Comparison of ENCODE assay signal across 17 cellular contexts in genomic region chr6:158591134-158591809, GRCh38. TPM values are rescaled to one million over a fixed set of nuclear protein-coding genes. Genes with fewer than 3 reads are reported as not detected.
DNase-seq lines count a peak whose midpoint lies in the region; ATAC-seq, FAIRE-seq and TF ChIP-seq lines count a peak whose summit lies in the region.
"Had no signal": no experiment of that assay in that cellular context is flagged by ENCODE, and none has a peak within 500 bp of the region (broad histone marks: within the 10 kb centered on the region; RNA-seq: fewer than 3 reads in every experiment).

No MANE protein-coding gene starts in this region.

- H2AFZ ChIP-seq in HepG2 (ENCODE audit: low read length) (no peak overlapping the region), neural cell (ENCODE audit: low read depth, low read length) (no peak overlapping the region)

- peaks cover 51 to 96% of the 10 kb centered on the region in 2 experiments for H3K36me3 ChIP-seq in HepG2 (replicated peaks in 1 of 2; ENCODE audit: control insufficient read depth in 1 of 2, insufficient read depth in 2 of 2, low read length in 2 of 2)
- H3K36me3 ChIP-seq in right lobe of liver: peaks cover 0 to 56% (median 3%) of the 10 kb centered on the region in 4 donors
- H3K36me3 ChIP-seq in neural cell (ENCODE audit: insufficient read depth, low read length): peaks cover 19% of the 10 kb centered on the region
- H3K36me3 ChIP-seq in breast epithelium: peaks cover 13% of the 10 kb centered on the region

- TF ChIP-seq POLR2A in HepG2 (IDR thresholded peaks at IDR 0.05; ENCODE audit: insufficient read depth in 1 of 2, low read depth in 2 of 2, low read length in 2 of 2) (no peak), right lobe of liver (IDR thresholded peaks at IDR 0.05) (no peak), breast epithelium (IDR thresholded peaks at IDR 0.05) (no peak)

- CTCF ChIA-PET in HepG2 (lab: Yijun Ruan, JAX; ENCODE audit: low intra/inter-chr PET ratio, low total read pairs): no interaction called here

- no peak overlapping the region for H3K27ac ChIP-seq in HepG2 (ENCODE audit: extremely low read length, insufficient read depth, low read length)
- H3K27ac ChIP-seq in right lobe of liver: no peak overlapping the region
- H3K27ac ChIP-seq in neural cell (ENCODE audit: low read length): peak overlapping the region; percentile 56
- no peak overlapping the region for H3K27ac ChIP-seq in breast epithelium
- H3K27ac ChIP-seq: RWPE1, SJSA1 had no signal

- in situ Hi-C loops in HepG2 (cut with HindIII; ENCODE audit: extremely low pct_ligation_motif_present, low pct_unique_long_range_greater_than_20kb): no loop called here

- TF ChIP-seq EP300 in HepG2 (IDR thresholded peaks at IDR 0.05; ENCODE audit: low read depth in 2 of 2, low read length in 2 of 2) (no peak), HepG2 (CRISPR knock-in tag; IDR thresholded peaks at IDR 0.05; ENCODE audit: borderline replicate concordance) (no peak), neural cell (conservative IDR thresholded peaks at IDR 0.05; ENCODE audit: poor library complexity, severe bottlenecking) (no peak)

- intact Hi-C loops in HepG2 (cut with micrococcal nuclease; ENCODE audit: unreplicated experiment) (no loop called here), right lobe of liver (cut with DNase I) (no loop called here), breast epithelium (cut with DNase I; ENCODE audit: low total_unique reads) (no loop called here)

- peaks cover 29% of the 10 kb centered on the region; the same call in 1 of the 2 replicates for H4K20me1 ChIP-seq in HepG2 (ENCODE audit: insufficient read depth, low read length)
- H4K20me1 ChIP-seq in neural cell (ENCODE audit: insufficient read depth): no peaks in the 10 kb centered on the region

- TF ChIP-seq RAD21 in HepG2 (CRISPR knock-in tag; IDR thresholded peaks at IDR 0.05) (no peak), neural cell (conservative IDR thresholded peaks at IDR 0.05) (no peak)

- no peaks in the 10 kb centered on the region for H3K9me2 ChIP-seq in neural cell (ENCODE audit: insufficient read depth, low read length)

- DNase-seq in SHP77 (lab: John Stamatoyannopoulos, UW) (peak; percentile 6 to 38), SHP77 treated with DMSO at 0.1 percent for 48 hours (lab: John Stamatoyannopoulos, UW) (no peak), HepG2 (ENCODE audit: low spot score) (no peak), right lobe of liver (no peak), dermis blood vessel endothelial cell (peak; percentile 69), breast epithelium (ENCODE audit: low spot score in 2 of 2) (no peak)
- DNase-seq: DMS79 treated with DMSO at 0.1 percent for 48 hours, NCI-H1105 treated with DMSO at 0.1 percent for 48 hours, NCI-H187 treated with DMSO at 0.1 percent for 48 hours, NCI-H446, NCI-H69, PC-3 had no signal

- H3K4me1 ChIP-seq in HepG2 (ENCODE audit: insufficient read depth, low read length) (no peaks in the 10 kb centered on the region), right lobe of liver (no peaks in the 10 kb centered on the region), breast epithelium (no peaks in the 10 kb centered on the region)
- H3K4me1 ChIP-seq: HAP-1, SJSA1 had no signal

- no peak for TF ChIP-seq CTCF in HepG2 (CRISPR knock-in tag; IDR thresholded peaks at IDR 0.05)
- no peak for TF ChIP-seq CTCF in right lobe of liver (IDR thresholded peaks at IDR 0.05)
- TF ChIP-seq CTCF in neural cell (IDR thresholded peaks at IDR 0.05; ENCODE audit: poor library complexity, severe bottlenecking): no peak
- TF ChIP-seq CTCF in breast epithelium (IDR thresholded peaks at IDR 0.05): no peak

- no TSS peak for BruUV-seq in HepG2 (replicated peaks; lab: Mats Ljungman, UMichigan)

- H3K9me3 ChIP-seq in HepG2 (ENCODE audit: low read length) (no peaks in the 10 kb centered on the region), right lobe of liver (no peaks in the 10 kb centered on the region), neural cell (ENCODE audit: low read length) (no peaks in the 10 kb centered on the region), breast epithelium (no peaks in the 10 kb centered on the region)
- H3K9me3 ChIP-seq: HAP-1, SJSA1 had no signal

- H3F3A ChIP-seq in neural cell (ENCODE audit: insufficient read depth, low read length, poor library complexity, severe bottlenecking): no peaks in the 10 kb centered on the region

- no peaks in the 10 kb centered on the region for H3K79me2 ChIP-seq in HepG2 (ENCODE audit: insufficient read depth, low read length)
- H3K79me2 ChIP-seq in neural cell (replicated peaks; ENCODE audit: insufficient read depth, low read length): no peaks in the 10 kb centered on the region

- H3K4me2 ChIP-seq in HepG2 (ENCODE audit: low read depth, low read length) (no peak overlapping the region), neural cell (ENCODE audit: low read length) (no peak overlapping the region)

- H3K9ac ChIP-seq in HepG2 (ENCODE audit: insufficient read depth, low read depth, low read length) (no peak overlapping the region), neural cell (ENCODE audit: low read length) (peak overlapping the region; percentile 14)

- H3K27me3 ChIP-seq in HepG2 (ENCODE audit: control insufficient read depth in 1 of 2, insufficient read depth in 2 of 2, low read length in 2 of 2) (no peaks in the 10 kb centered on the region), right lobe of liver (no peaks in the 10 kb centered on the region), neural cell (ENCODE audit: insufficient read depth, low read depth, low read length) (no peaks in the 10 kb centered on the region), breast epithelium (no peaks in the 10 kb centered on the region)
- H3K27me3 ChIP-seq: SJSA1 had no signal

- ATAC-seq in HepG2 (no peak), right lobe of liver (no peak), HG02642 (IDR thresholded peaks at IDR 0.05; ENCODE audit: poor library complexity, unreplicated experiment) (no peak)
- ATAC-seq: PC-3 had no signal

- H3K4me3 ChIP-seq in HepG2 (replicated peaks in 1 of 3; ENCODE audit: insufficient read depth in 1 of 3, low read depth in 2 of 3, low read length in 3 of 3): no peak overlapping the region
- H3K4me3 ChIP-seq in right lobe of liver: no peak overlapping the region
- peak overlapping the region; percentile 25 for H3K4me3 ChIP-seq in neural cell (ENCODE audit: low read length)
- no peak overlapping the region for H3K4me3 ChIP-seq in breast epithelium
- H3K4me3 ChIP-seq: HAP-1, SJSA1 had no signal

- 91% methylated on average over 7 of the region's 7 CpGs for WGBS in HepG2 (ENCODE audit: low lambda C conversion rate)
- 71% methylated on average over 7 of the region's 7 CpGs for WGBS in right lobe of liver (ENCODE audit: insufficient coverage, low coverage, low lambda C conversion rate, missing lambda C conversion rate)

- POLR2A ChIA-PET in HepG2 (lab: Yijun Ruan, JAX): no interaction called here

- no peak for FAIRE-seq in HepG2 (lab: Jason Lieb, UNC)

RNA-seq across cellular contexts. Expression of gene TMEM181, which starts 31.4 kb away (rescaled TPM):
- total RNA-seq in HepG2 (2016; rRNA removed; fragmentation: Illumina TruSeq; extraction: Trizol) (42.1 and 59.1 TPM in 2 replicates), right lobe of liver (10 to 100 TPM; 11.3 to 14.0 (median 12.5) TPM), dermis blood vessel endothelial cell (43.9 and 57.9 TPM in 2 replicates), breast epithelium (10 to 100 TPM; 17.0 to 29.3 (median 28.5) TPM)
- total RNA-seq in HepG2 (2016; cell fraction: cytosol; rRNA removed; fragmentation: Illumina TruSeq; extraction: Trizol; ENCODE audit: low read depth): 32.4 and 35.6 TPM in 2 replicates
- 41.0 and 60.9 TPM in 2 replicates for total RNA-seq in HepG2 (2016; cell fraction: insoluble cytoplasmic fraction; rRNA removed; fragmentation: Illumina TruSeq; extraction: Trizol)
- total RNA-seq in HepG2 (2016; cell fraction: membrane; rRNA removed; fragmentation: Illumina TruSeq; extraction: Trizol): 29.2 and 32.9 TPM in 2 replicates
- total RNA-seq in HepG2 (2016; cell fraction: nucleus; rRNA removed; fragmentation: Illumina TruSeq; extraction: Trizol): 66.4 and 75.5 TPM in 2 replicates
- polyA plus RNA-seq in HepG2 (2011; rRNA removed) (105 and 108 TPM in 2 replicates), neural cell (47.6 TPM in 2 replicates)
- polyA plus RNA-seq in HepG2 (2011; cell fraction: cytosol; rRNA removed): 53.2 and 89.4 TPM in 2 replicates
- 65.7 and 85.9 TPM in 2 replicates for polyA plus RNA-seq in HepG2 (2011; cell fraction: nucleus; rRNA removed)
- 99.1 and 106 TPM in 2 replicates for polyA plus RNA-seq in HepG2 (2012)
- polyA plus RNA-seq in HepG2 (2016; cell fraction: cytosol; fragmentation: Illumina TruSeq; extraction: Trizol; ENCODE audit: low read depth): 2.2 and 2.6 TPM in 2 replicates
- 31.8 and 32.9 TPM in 2 replicates for polyA plus RNA-seq in HepG2 (2016; cell fraction: insoluble cytoplasmic fraction; fragmentation: Illumina TruSeq; extraction: Trizol; ENCODE audit: low read depth)
- polyA plus RNA-seq in HepG2 (2016; cell fraction: membrane; fragmentation: Illumina TruSeq; extraction: Trizol; ENCODE audit: low read depth): 8.5 and 9.3 TPM in 2 replicates
- 140 and 144 TPM in 2 replicates for polyA plus RNA-seq in HepG2 (2016; cell fraction: nucleus; fragmentation: Illumina TruSeq; extraction: Trizol; ENCODE audit: insufficient read depth, low read depth)
- 13.5 and 115 TPM in 2 replicates for polyA minus RNA-seq in HepG2 (2011; rRNA and poly(A)+ RNA removed; ENCODE audit: low replicate concordance)
- polyA minus RNA-seq in HepG2 (2011; cell fraction: cytosol; rRNA and poly(A)+ RNA removed): 82.7 and 108 TPM in 2 replicates
- polyA minus RNA-seq in HepG2 (2011; cell fraction: nucleus; rRNA and poly(A)+ RNA removed): 78.4 and 93.9 TPM in 2 replicates
- polyA minus RNA-seq in neural cell: 55.3 and 56.4 TPM in 2 replicates

RNA-seq across cellular contexts. Expression of gene DYNLT1, which starts 53.3 kb away (rescaled TPM):
- total RNA-seq in HepG2 (2016; rRNA removed; fragmentation: Illumina TruSeq; extraction: Trizol) (108 and 144 TPM in 2 replicates), right lobe of liver (10 to 100 TPM; 31.5 to 69.5 (median 40.0) TPM), dermis blood vessel endothelial cell (68.1 and 80.2 TPM in 2 replicates), breast epithelium (10 to 100 TPM; 48.2 to 76.1 (median 73.4) TPM)
- 61.3 and 63.2 TPM in 2 replicates for total RNA-seq in HepG2 (2016; cell fraction: cytosol; rRNA removed; fragmentation: Illumina TruSeq; extraction: Trizol; ENCODE audit: low read depth)
- total RNA-seq in HepG2 (2016; cell fraction: insoluble cytoplasmic fraction; rRNA removed; fragmentation: Illumina TruSeq; extraction: Trizol): 106 and 153 TPM in 2 replicates
- 66.8 and 68.4 TPM in 2 replicates for total RNA-seq in HepG2 (2016; cell fraction: membrane; rRNA removed; fragmentation: Illumina TruSeq; extraction: Trizol)
- 46.1 and 46.5 TPM in 2 replicates for total RNA-seq in HepG2 (2016; cell fraction: nucleus; rRNA removed; fragmentation: Illumina TruSeq; extraction: Trizol)
- polyA plus RNA-seq in HepG2 (2011; rRNA removed) (152 and 171 TPM in 2 replicates), neural cell (280 and 320 TPM in 2 replicates)
- polyA plus RNA-seq in HepG2 (2011; cell fraction: cytosol; rRNA removed): 96.9 and 144 TPM in 2 replicates
- 55.7 and 80.2 TPM in 2 replicates for polyA plus RNA-seq in HepG2 (2011; cell fraction: nucleus; rRNA removed)
- polyA plus RNA-seq in HepG2 (2012): 121 and 122 TPM in 2 replicates
- 51.0 and 56.6 TPM in 2 replicates for polyA plus RNA-seq in HepG2 (2016; cell fraction: cytosol; fragmentation: Illumina TruSeq; extraction: Trizol; ENCODE audit: low read depth)
- 155 and 168 TPM in 2 replicates for polyA plus RNA-seq in HepG2 (2016; cell fraction: insoluble cytoplasmic fraction; fragmentation: Illumina TruSeq; extraction: Trizol; ENCODE audit: low read depth)
- polyA plus RNA-seq in HepG2 (2016; cell fraction: membrane; fragmentation: Illumina TruSeq; extraction: Trizol; ENCODE audit: low read depth): 61.5 and 63.6 TPM in 2 replicates
- 102 and 103 TPM in 2 replicates for polyA plus RNA-seq in HepG2 (2016; cell fraction: nucleus; fragmentation: Illumina TruSeq; extraction: Trizol; ENCODE audit: insufficient read depth, low read depth)
- polyA minus RNA-seq in HepG2 (2011; rRNA and poly(A)+ RNA removed; ENCODE audit: low replicate concordance): 81.1 TPM in 2 replicates
- polyA minus RNA-seq in HepG2 (2011; cell fraction: cytosol; rRNA and poly(A)+ RNA removed): 19.5 and 25.9 TPM in 2 replicates
- 19.4 and 32.6 TPM in 2 replicates for polyA minus RNA-seq in HepG2 (2011; cell fraction: nucleus; rRNA and poly(A)+ RNA removed)
- 108 and 114 TPM in 2 replicates for polyA minus RNA-seq in neural cell

RNA-seq across cellular contexts. Expression of gene SYTL3, which starts 58.6 kb away (rescaled TPM):
- total RNA-seq in HepG2 (2016; rRNA removed; fragmentation: Illumina TruSeq; extraction: Trizol) (0.11 and 0.17 TPM in 2 replicates), right lobe of liver (1 to 10 TPM in 4 of 6 experiments, under 1 TPM in 2; 0.66 to 1.7 (median 1.0) TPM), dermis blood vessel endothelial cell (0.70 and 0.85 TPM in 2 replicates), breast epithelium (1 to 10 TPM; 5.2 to 8.0 (median 7.5) TPM)
- 0.20 and 0.26 TPM in 2 replicates for total RNA-seq in HepG2 (2016; cell fraction: cytosol; rRNA removed; fragmentation: Illumina TruSeq; extraction: Trizol; ENCODE audit: low read depth)
- 0.19 and 0.25 TPM in 2 replicates for total RNA-seq in HepG2 (2016; cell fraction: insoluble cytoplasmic fraction; rRNA removed; fragmentation: Illumina TruSeq; extraction: Trizol)
- total RNA-seq in HepG2 (2016; cell fraction: membrane; rRNA removed; fragmentation: Illumina TruSeq; extraction: Trizol): 0.14 and 0.15 TPM in 2 replicates
- 0.37 and 0.50 TPM in 2 replicates for total RNA-seq in HepG2 (2016; cell fraction: nucleus; rRNA removed; fragmentation: Illumina TruSeq; extraction: Trizol)
- polyA plus RNA-seq in HepG2 (2011; rRNA removed) (0.21 and 0.28 TPM in 2 replicates), neural cell (2.1 and 3.8 TPM in 2 replicates)
- 0.12 and 0.15 TPM in 2 replicates for polyA plus RNA-seq in HepG2 (2011; cell fraction: cytosol; rRNA removed)
- 0.59 and 0.64 TPM in 2 replicates for polyA plus RNA-seq in HepG2 (2011; cell fraction: nucleus; rRNA removed)
- 0.21 and 0.44 TPM in 2 replicates for polyA plus RNA-seq in HepG2 (2012)
- 0.16 and 0.17 TPM in 2 replicates for polyA plus RNA-seq in HepG2 (2016; cell fraction: cytosol; fragmentation: Illumina TruSeq; extraction: Trizol; ENCODE audit: low read depth)
- polyA plus RNA-seq in HepG2 (2016; cell fraction: insoluble cytoplasmic fraction; fragmentation: Illumina TruSeq; extraction: Trizol; ENCODE audit: low read depth): 0.10 and 0.34 TPM in 2 replicates
- 0.07 and 0.15 TPM in 2 replicates for polyA plus RNA-seq in HepG2 (2016; cell fraction: membrane; fragmentation: Illumina TruSeq; extraction: Trizol; ENCODE audit: low read depth)
- polyA plus RNA-seq in HepG2 (2016; cell fraction: nucleus; fragmentation: Illumina TruSeq; extraction: Trizol; ENCODE audit: insufficient read depth, low read depth): 0.22 and 0.72 TPM in 2 replicates
- polyA minus RNA-seq in HepG2 (2011; rRNA and poly(A)+ RNA removed; ENCODE audit: low replicate concordance): 0.28 TPM in 1 of 2 replicates, not detected in the other
- not detected in 2 replicates for polyA minus RNA-seq in HepG2 (2011; cell fraction: cytosol; rRNA and poly(A)+ RNA removed)
- 0.64 and 0.87 TPM in 2 replicates for polyA minus RNA-seq in HepG2 (2011; cell fraction: nucleus; rRNA and poly(A)+ RNA removed)
- polyA minus RNA-seq in neural cell: 1.9 and 4.3 TPM in 2 replicates

Comparison
In these comparisons a context has a peak if more than half of its experiments do, and no peak if none do; other contexts are left out.
1. DNase-seq: peak in SHP77 (2 of 2) and dermis blood vessel endothelial cell (single experiment); none in SHP77 treated with DMSO at 0.1 percent for 48 hours (single experiment), HepG2 (single experiment), right lobe of liver (0 of 3) and breast epithelium (0 of 2).